24 cellular contexts compared by ENCODE assay signal in genomic region chr2:38683766-38684165, GRCh38.
"Had no signal": no experiment of that assay in that cellular context is flagged by ENCODE, and none has a peak within 500 bp of the region (broad histone marks: within the 10 kb centered on the region; RNA-seq: fewer than 3 reads in every experiment).

No MANE protein-coding gene starts in this region.

- H3K27me3 ChIP-seq: SJCRH30 had no signal

- H3K4me3 Mint-ChIP-seq: activated CD8-positive, alpha-beta T cell treated with anti-CD3 and anti-CD28 coated beads, Interleukin-2, amount 10 ng/mL, durations not matched to agents 7 days and 5 days; brain; IgD-negative memory B cell had no signal

- H3K27ac Mint-ChIP-seq: activated CD8-positive, alpha-beta T cell treated with anti-CD3 and anti-CD28 coated beads, Interleukin-2, amount 10 ng/mL, durations not matched to agents 7 days and 5 days; brain had no signal

- H3K9me3 Mint-ChIP-seq: activated T-cell treated with anti-CD3 and anti-CD28 coated beads, Interleukin-2, amount 50 U/mL, for 72 hours; IgD-negative memory B cell; T-helper 2 cell treated with Interferon-gamma antibody and Interleukin-4, amounts not matched to agents 5 μg/mL and 100 μg/mL, for 36 hours had no signal

- H3K9me3 ChIP-seq: SJCRH30, SK-N-SH had no signal

- H3K27me3 Mint-ChIP-seq: brain, IgD-negative memory B cell had no signal

- H3K4me2 ChIP-seq: SK-N-SH had no signal

- DNase-seq: activated CD4-positive, alpha-beta T cell treated with anti-CD3 and anti-CD28 coated beads, Interleukin-2, amount 50 U/mL, for 1 hour; activated CD4-positive, CD25-positive, alpha-beta regulatory T cell; activated CD8-positive, alpha-beta T cell treated with anti-CD3 and anti-CD28 coated beads, Interleukin-2, amount 10 ng/mL, durations not matched to agents 7 days and 5 days; activated naive CD4-positive, alpha-beta T cell treated with Interleukin-2 at 50 U/mL for 16 hours; activated T-cell treated with anti-CD3 and anti-CD28 coated beads, Interleukin-2, amount 50 U/mL, for 72 hours; amygdala; KG1; NCI-H1048; NCI-H2029; NCI-H2107; NCI-H2171 treated with DMSO at 0.1 percent for 48 hours; NCI-H226; NCI-H526; NCI-H774; Right ventricle myocardium superior; RPMI8226; SJCRH30; SK-N-SH; T-helper 1 cell had no signal

- H3K4me1 ChIP-seq: SJCRH30 had no signal

- H3K4me3 ChIP-seq: SJCRH30 had no signal

- H3K27ac ChIP-seq: SJCRH30 had no signal

- ATAC-seq: activated CD8-positive, alpha-beta T cell treated with anti-CD3 and anti-CD28 coated beads, Interleukin-2, amount 10 ng/mL, durations not matched to agents 7 days and 5 days; activated naive CD4-positive, alpha-beta T cell treated with anti-CD3 and anti-CD28 coated beads, Interleukin-2, amount 50 U/mL, for 72 hours; activated T-cell treated with anti-CD3 and anti-CD28 coated beads, Interleukin-2, amount 50 U/mL, for 72 hours had no signal

- H3K4me1 Mint-ChIP-seq: brain, IgD-negative memory B cell had no signal

- FAIRE-seq: astrocyte had no signal
